ENCODE assay signal across 8 cellular contexts in genomic region chr15:52019394-52020252, GRCh38. TPM values are rescaled to one million over a fixed set of nuclear protein-coding genes. Genes with fewer than 3 reads are reported as not detected.
DNase-seq lines count a peak whose midpoint lies in the region; ATAC-seq and TF ChIP-seq lines count a peak whose summit lies in the region.

No MANE protein-coding gene starts in this region.

- intact Hi-C loops in Calu3 (cut with micrococcal nuclease; ENCODE audit: unreplicated experiment): no loop called here
- intact Hi-C loops in head of caudate nucleus (cut with DNase I): loop anchor here (5.0 kb wide), 1 partner anchor 47 kb away; the partner anchor contains the start of gene LEO1
- intact Hi-C loops in ovary (cut with DNase I): loop anchor here in 2 of 4 donors (5.0 kb wide), 1 partner anchor 47 kb away; the partner anchor contains the start of gene LEO1 (in 2 of the 2)

- peak; percentile 57 for TF ChIP-seq POLR2A in ovary (IDR thresholded peaks at IDR 0.05)

- peaks cover 9% of the 10 kb centered on the region for H3K4me1 Mint-ChIP-seq in Calu3 (ENCODE audit: low read depth, unreplicated experiment)

- no TSS peak for BruUV-seq in Calu3 (replicated peaks; lab: Mats Ljungman, UMichigan)

- peak overlapping the region; percentile 97 for H3K27ac Mint-ChIP-seq in Calu3 (ENCODE audit: unreplicated experiment)
- H3K27ac Mint-ChIP-seq in activated naive CD4-positive, alpha-beta T cell treated with anti-CD3 and anti-CD28 coated beads, Interleukin-2, amount 50 U/mL, for 72 hours: peak overlapping the region; percentile 97 to 98

- peak overlapping the region; percentile 84 for H3K4me3 Mint-ChIP-seq in Calu3 (ENCODE audit: low read depth, unreplicated experiment)

- H3K4me1 ChIP-seq in ovary (ENCODE audit: insufficient read depth) (peaks cover 6% of the 10 kb centered on the region), thymus (ENCODE audit: control insufficient read depth, insufficient read depth, low read length) (peaks cover 12% of the 10 kb centered on the region)

- DNase-seq in Calu3 (peak; percentile 80), HK-2 (ENCODE audit: unreplicated experiment) (peak; percentile 73), SK-N-DZ (ENCODE audit: low spot score) (peak; percentile 61), head of caudate nucleus (peak; percentile 54 to 92 (median 84)), ovary (peak; percentile 82 to 88 (median 87))
- peak; percentile 59 to 78 for DNase-seq in activated naive CD4-positive, alpha-beta T cell treated with anti-CD3 and anti-CD28 coated beads, Interleukin-2, amount 50 U/mL, for 72 hours (ENCODE audit: low spot score in 2 of 2)

- no peaks in the 10 kb centered on the region for H3K27me3 Mint-ChIP-seq in Calu3 (ENCODE audit: unreplicated experiment)

- CTCF ChIA-PET in Calu3 (lab: Charles Lee): interaction anchor here (0.6 to 1.6 kb wide), 2 partner anchors 29 to 61 kb away, joined by 3 read pairs; no protein-coding TSS in a partner anchor

- H3K36me3 ChIP-seq in ovary: no peaks in the 10 kb centered on the region
- no peaks in the 10 kb centered on the region for H3K36me3 ChIP-seq in thymus (ENCODE audit: control insufficient read depth, insufficient read depth)

- no peak for TF ChIP-seq EP300 in ovary (IDR thresholded peaks at IDR 0.05)

- H3K27me3 ChIP-seq in ovary (no peaks in the 10 kb centered on the region), thymus (ENCODE audit: control insufficient read depth, insufficient read depth) (no peaks in the 10 kb centered on the region)

- ATAC-seq in GM19463 (IDR thresholded peaks at IDR 0.05; ENCODE audit: unreplicated experiment): peak; percentile 51
- ATAC-seq in activated naive CD4-positive, alpha-beta T cell treated with anti-CD3 and anti-CD28 coated beads, Interleukin-2, amount 50 U/mL, for 72 hours: peak; percentile 67 to 75

- H3K27ac ChIP-seq in ovary: peak overlapping the region; percentile 81 to 92
- H3K27ac ChIP-seq in thymus (ENCODE audit: low read depth): peak overlapping the region; percentile 94

- no peak for TF ChIP-seq CTCF in Calu3 (IDR thresholded peaks at IDR 0.05; ENCODE audit: unreplicated experiment)
- no peak for TF ChIP-seq CTCF in ovary (IDR thresholded peaks at IDR 0.05)

- no peaks in the 10 kb centered on the region for H3K9me3 Mint-ChIP-seq in Calu3 (ENCODE audit: low read depth, unreplicated experiment)
- H3K9me3 Mint-ChIP-seq in activated naive CD4-positive, alpha-beta T cell treated with anti-CD3 and anti-CD28 coated beads, Interleukin-2, amount 50 U/mL, for 72 hours: no peaks in the 10 kb centered on the region

- H3K4me3 ChIP-seq in ovary (peak overlapping the region; percentile 84), thymus (ENCODE audit: low read length) (peak overlapping the region; percentile 85)

- H3K9me3 ChIP-seq in ovary (no peaks in the 10 kb centered on the region), thymus (ENCODE audit: control insufficient read depth) (no peaks in the 10 kb centered on the region)

- WGBS in ovary, 3 donors: 0 to 1% (median 0%) methylated on average over 22 to 100 of the region's 100 CpGs
- under 1% methylated on average over 100 of the region's 100 CpGs for WGBS in thymus

- peaks cover 29% of the 10 kb centered on the region for H3K36me3 Mint-ChIP-seq in Calu3 (ENCODE audit: insufficient read depth, unreplicated experiment)
- H3K36me3 Mint-ChIP-seq in activated naive CD4-positive, alpha-beta T cell treated with anti-CD3 and anti-CD28 coated beads, Interleukin-2, amount 50 U/mL, for 72 hours: peaks cover 11 to 14% of the 10 kb centered on the region in 2 donors

RNA-seq across cellular contexts. Expression of gene MAPK6, which starts 0.6 kb away (rescaled TPM):
- total RNA-seq in Calu3 (2022) (28.4 and 35.9 TPM in 2 replicates), ovary (10 to 100 TPM; 17.6 to 24.5 (median 21.5) TPM)
- polyA plus RNA-seq in SK-N-DZ (2014; cell fraction: cytosol; rRNA removed): 41.8 and 47.4 TPM in 2 replicates
- 16.2 and 16.5 TPM in 2 replicates for polyA plus RNA-seq in SK-N-DZ (2014; cell fraction: nucleus; rRNA removed)
- total RNA-seq in activated naive CD4-positive, alpha-beta T cell treated with anti-CD3 and anti-CD28 coated beads, Interleukin-2, amount 50 U/mL, for 72 hours: 10 to 100 TPM; 15.2 to 30.9 TPM
- polyA plus RNA-seq in ovary (10 to 100 TPM in 1 of 2 donors, 1 to 10 TPM in 1; 5.9 to 11.6 TPM), thymus (16.4 TPM)

RNA-seq across cellular contexts. Expression of gene LEO1, which starts 48.0 kb away (rescaled TPM):
- 21.3 and 22.5 TPM in 2 replicates for total RNA-seq in Calu3 (2022)
- polyA plus RNA-seq in SK-N-DZ (2014; cell fraction: cytosol; rRNA removed): 35.2 and 38.3 TPM in 2 replicates
- 21.0 and 23.0 TPM in 2 replicates for polyA plus RNA-seq in SK-N-DZ (2014; cell fraction: nucleus; rRNA removed)
- total RNA-seq in activated naive CD4-positive, alpha-beta T cell treated with anti-CD3 and anti-CD28 coated beads, Interleukin-2, amount 50 U/mL, for 72 hours: 10 to 100 TPM; 15.4 to 31.2 TPM
- total RNA-seq in ovary: 10 to 100 TPM in 3 of 7 donors, 1 to 10 TPM in 4; 6.8 to 12.4 (median 9.6) TPM
- 10 to 100 TPM in 1 of 2 donors, 1 to 10 TPM in 1; 8.0 to 22.5 TPM for polyA plus RNA-seq in ovary
- 12.5 TPM for polyA plus RNA-seq in thymus

Comparison
In these comparisons a context has a peak if more than half of its experiments do, and no peak if none do; other contexts are left out.
1. Peak in every context shown above with its lines: DNase-seq, ATAC-seq, H3K4me3 ChIP-seq and H3K27ac ChIP-seq.